Comparison of ENCODE assay signal across 13 cellular contexts in the genomic region with DNA sequence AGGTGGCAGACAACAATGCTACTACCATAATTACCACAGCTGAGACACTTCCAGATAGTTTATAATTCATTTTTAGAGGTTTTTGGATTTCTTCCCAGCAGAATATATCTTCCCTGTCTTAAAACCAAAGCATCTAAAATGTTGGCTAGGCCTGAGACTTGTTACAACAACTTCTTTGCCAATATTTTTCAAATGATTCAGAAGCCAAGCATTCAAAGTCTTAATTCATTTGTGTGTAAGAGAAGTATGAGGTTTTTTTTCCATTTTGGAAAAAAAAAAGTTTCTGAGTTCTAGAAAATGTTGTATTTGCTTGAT. TPM values are rescaled to one million over a fixed set of nuclear protein-coding genes. Genes with fewer than 3 reads are reported as not detected.
DNase-seq lines count a peak whose midpoint lies in the region; ATAC-seq and TF ChIP-seq lines count a peak whose summit lies in the region.
"Had no signal": no experiment of that assay in that cellular context is flagged by ENCODE, and none has a peak within 500 bp of the region (broad histone marks: within the 10 kb centered on the region; RNA-seq: fewer than 3 reads in every experiment).

No MANE protein-coding gene starts in this region.

- H3K27ac ChIP-seq in caudate nucleus (ENCODE audit: low read depth, low read length): peak overlapping the region; percentile 55
- peak overlapping the region in 1 of 2 donors; percentile 15 for H3K27ac ChIP-seq in left lung
- peak overlapping the region; percentile 68 to 91 (median 87) for H3K27ac ChIP-seq in thyroid gland
- H3K27ac ChIP-seq in CD4-positive, alpha-beta memory T cell (ENCODE audit: low read depth, low read length): no peak overlapping the region
- H3K27ac ChIP-seq: gastrocnemius medialis had no signal

- H3K4me3 ChIP-seq in left lung: no peak overlapping the region
- H3K4me3 ChIP-seq in thyroid gland (replicated peaks in 1 of 3): no peak overlapping the region
- H3K4me3 ChIP-seq in CD4-positive, alpha-beta memory T cell (ENCODE audit: low read length in 2 of 2): no peak overlapping the region
- H3K4me3 ChIP-seq: gastrocnemius medialis had no signal

- H3K4me1 ChIP-seq in left lung: peaks cover 0 to 3% of the 10 kb centered on the region in 2 donors
- peaks cover 63 to 67% of the 10 kb centered on the region in 2 donors for H3K4me1 ChIP-seq in thyroid gland
- H3K4me1 ChIP-seq in CD4-positive, alpha-beta memory T cell (ENCODE audit: insufficient read depth, low read length): no peaks in the 10 kb centered on the region
- H3K4me1 ChIP-seq: gastrocnemius medialis had no signal

- no peaks in the 10 kb centered on the region for H3K27me3 Mint-ChIP-seq in activated T-cell treated with anti-CD3 and anti-CD28 coated beads, Interleukin-2, amount 50 U/mL, for 72 hours (ENCODE audit: low read depth)
- H3K27me3 Mint-ChIP-seq in CD4-positive, alpha-beta memory T cell: no peaks in the 10 kb centered on the region
- H3K27me3 Mint-ChIP-seq: activated CD4-positive, alpha-beta memory T cell treated with anti-CD3 and anti-CD28 coated beads, Interleukin-2, amount 10 ng/mL, durations not matched to agents 7 days and 5 days; activated naive CD8-positive, alpha-beta T cell treated with anti-CD3 and anti-CD28 coated beads for 36 hours had no signal

- H3K9me3 Mint-ChIP-seq in activated T-cell treated with anti-CD3 and anti-CD28 coated beads, Interleukin-2, amount 50 U/mL, for 72 hours: no peaks in the 10 kb centered on the region
- H3K9me3 Mint-ChIP-seq in CD4-positive, alpha-beta memory T cell: peaks cover 0 to 4% (median 0%) of the 10 kb centered on the region in 8 donors
- H3K9me3 Mint-ChIP-seq: activated CD4-positive, alpha-beta memory T cell treated with anti-CD3 and anti-CD28 coated beads, Interleukin-2, amount 10 ng/mL, durations not matched to agents 7 days and 5 days; activated naive CD8-positive, alpha-beta T cell treated with anti-CD3 and anti-CD28 coated beads for 36 hours had no signal

- H3K9me3 ChIP-seq in left lung (no peaks in the 10 kb centered on the region), thyroid gland (no peaks in the 10 kb centered on the region)
- H3K9me3 ChIP-seq in CD4-positive, alpha-beta memory T cell (ENCODE audit: control insufficient read depth in 1 of 2, low read length in 2 of 2): no peaks in the 10 kb centered on the region
- H3K9me3 ChIP-seq: gastrocnemius medialis had no signal

- H3K27me3 ChIP-seq in left lung (peaks cover 0 to 5% of the 10 kb centered on the region in 2 donors), thyroid gland (no peaks in the 10 kb centered on the region)
- no peaks in the 10 kb centered on the region for H3K27me3 ChIP-seq in CD4-positive, alpha-beta memory T cell (ENCODE audit: insufficient read depth, low read length)
- H3K27me3 ChIP-seq: gastrocnemius medialis had no signal

- H3K4me3 Mint-ChIP-seq in activated T-cell treated with anti-CD3 and anti-CD28 coated beads, Interleukin-2, amount 50 U/mL, for 72 hours: no peak overlapping the region
- no peak overlapping the region for H3K4me3 Mint-ChIP-seq in CD4-positive, alpha-beta memory T cell
- H3K4me3 Mint-ChIP-seq: activated CD4-positive, alpha-beta memory T cell treated with anti-CD3 and anti-CD28 coated beads, Interleukin-2, amount 10 ng/mL, durations not matched to agents 7 days and 5 days; activated naive CD8-positive, alpha-beta T cell treated with anti-CD3 and anti-CD28 coated beads for 36 hours had no signal

- intact Hi-C loops in left lung (cut with DNase I) (no loop called here), thyroid gland (cut with DNase I) (no loop called here)
- intact Hi-C loops in CD4-positive, alpha-beta memory T cell (cut with micrococcal nuclease): no loop called here

- TF ChIP-seq CTCF in left lung (IDR thresholded peaks at IDR 0.05) (no peak), thyroid gland (IDR thresholded peaks at IDR 0.05) (no peak)

- DNase-seq in HCEC 1CT (peak; percentile 72), caudate nucleus (lab: John Stamatoyannopoulos, UW) (no peak), left lung (no peak), thyroid gland (no peak), NCI-H187 (lab: John Stamatoyannopoulos, UW) (no peak)
- DNase-seq in activated T-cell treated with anti-CD3 and anti-CD28 coated beads, Interleukin-2, amount 50 U/mL, for 72 hours: no peak
- DNase-seq in CD4-positive, alpha-beta memory T cell: no peak
- DNase-seq: activated CD4-positive, alpha-beta memory T cell treated with anti-CD3 and anti-CD28 coated beads, Interleukin-2, amount 10 ng/mL, durations not matched to agents 7 days and 5 days; activated naive CD8-positive, alpha-beta T cell treated with anti-CD3 and anti-CD28 coated beads for 36 hours; gastrocnemius medialis; NCI-H2081; stimulated activated naive CD8-positive, alpha-beta T cell treated with anti-CD3 and anti-CD28 coated beads, Interleukin-15, Interleukin-2, amounts not matched to agents 100 U/mL and 50 U/mL, for 24 hours; T-helper 1 cell had no signal

- POLR2A ChIA-PET in CD4-positive, alpha-beta memory T cell (lab: Charles Lee; ENCODE audit: partially characterized antibody): no interaction called here

- CTCF ChIA-PET in CD4-positive, alpha-beta memory T cell (lab: Charles Lee; ENCODE audit: partially characterized antibody): no interaction called here

- no peaks in the 10 kb centered on the region for H3K36me3 ChIP-seq in left lung
- no peaks in the 10 kb centered on the region for H3K36me3 ChIP-seq in thyroid gland
- no peaks in the 10 kb centered on the region for H3K36me3 ChIP-seq in CD4-positive, alpha-beta memory T cell (ENCODE audit: insufficient read depth, low read length)
- H3K36me3 ChIP-seq: gastrocnemius medialis had no signal

- no peaks in the 10 kb centered on the region for H3K36me3 Mint-ChIP-seq in activated T-cell treated with anti-CD3 and anti-CD28 coated beads, Interleukin-2, amount 50 U/mL, for 72 hours (ENCODE audit: insufficient read depth in 2 of 2)
- no peaks in the 10 kb centered on the region for H3K36me3 Mint-ChIP-seq in CD4-positive, alpha-beta memory T cell
- H3K36me3 Mint-ChIP-seq: activated naive CD8-positive, alpha-beta T cell treated with anti-CD3 and anti-CD28 coated beads for 36 hours had no signal

- peak; percentile 51 for ATAC-seq in left lung
- ATAC-seq in activated T-cell treated with anti-CD3 and anti-CD28 coated beads, Interleukin-2, amount 50 U/mL, for 72 hours (replicated peaks in 1 of 2): no peak
- ATAC-seq: gastrocnemius medialis; stimulated activated naive CD8-positive, alpha-beta T cell treated with anti-CD3 and anti-CD28 coated beads, Interleukin-15, Interleukin-2, amounts not matched to agents 100 U/mL and 50 U/mL, for 24 hours had no signal

- TF ChIP-seq POLR2A in thyroid gland (IDR thresholded peaks at IDR 0.05): no peak

- no peaks in the 10 kb centered on the region for H3K4me1 Mint-ChIP-seq in activated T-cell treated with anti-CD3 and anti-CD28 coated beads, Interleukin-2, amount 50 U/mL, for 72 hours (ENCODE audit: low read depth)
- H3K4me1 Mint-ChIP-seq in CD4-positive, alpha-beta memory T cell: no peaks in the 10 kb centered on the region
- H3K4me1 Mint-ChIP-seq: activated CD4-positive, alpha-beta memory T cell treated with anti-CD3 and anti-CD28 coated beads, Interleukin-2, amount 10 ng/mL, durations not matched to agents 7 days and 5 days; activated naive CD8-positive, alpha-beta T cell treated with anti-CD3 and anti-CD28 coated beads for 36 hours had no signal

- H3K27ac Mint-ChIP-seq in activated T-cell treated with anti-CD3 and anti-CD28 coated beads, Interleukin-2, amount 50 U/mL, for 72 hours: no peak overlapping the region
- H3K27ac Mint-ChIP-seq in CD4-positive, alpha-beta memory T cell: no peak overlapping the region
- H3K27ac Mint-ChIP-seq: activated CD4-positive, alpha-beta memory T cell treated with anti-CD3 and anti-CD28 coated beads, Interleukin-2, amount 10 ng/mL, durations not matched to agents 7 days and 5 days; activated naive CD8-positive, alpha-beta T cell treated with anti-CD3 and anti-CD28 coated beads for 36 hours had no signal

RNA-seq across cellular contexts. Expression of a gene that starts 32.9 kb away (rescaled TPM):
- total RNA-seq in left lung: 1 to 10 TPM; 2.4 to 4.7 TPM
- total RNA-seq in thyroid gland: 10 to 100 TPM in 3 of 4 donors, 1 to 10 TPM in 1; 4.2 to 20.7 (median 15.2) TPM
- total RNA-seq in activated T-cell treated with anti-CD3 and anti-CD28 coated beads, Interleukin-2, amount 50 U/mL, for 72 hours: not detected
- not detected for total RNA-seq in CD4-positive, alpha-beta memory T cell
- not detected for polyA plus RNA-seq in CD4-positive, alpha-beta memory T cell
- total RNA-seq: activated CD4-positive, alpha-beta memory T cell treated with anti-CD3 and anti-CD28 coated beads, Interleukin-2, amount 10 ng/mL, durations not matched to agents 7 days and 5 days; activated naive CD8-positive, alpha-beta T cell treated with anti-CD3 and anti-CD28 coated beads for 36 hours had no signal
